ENCODE assay signal across 8 cellular contexts in the genomic region with DNA sequence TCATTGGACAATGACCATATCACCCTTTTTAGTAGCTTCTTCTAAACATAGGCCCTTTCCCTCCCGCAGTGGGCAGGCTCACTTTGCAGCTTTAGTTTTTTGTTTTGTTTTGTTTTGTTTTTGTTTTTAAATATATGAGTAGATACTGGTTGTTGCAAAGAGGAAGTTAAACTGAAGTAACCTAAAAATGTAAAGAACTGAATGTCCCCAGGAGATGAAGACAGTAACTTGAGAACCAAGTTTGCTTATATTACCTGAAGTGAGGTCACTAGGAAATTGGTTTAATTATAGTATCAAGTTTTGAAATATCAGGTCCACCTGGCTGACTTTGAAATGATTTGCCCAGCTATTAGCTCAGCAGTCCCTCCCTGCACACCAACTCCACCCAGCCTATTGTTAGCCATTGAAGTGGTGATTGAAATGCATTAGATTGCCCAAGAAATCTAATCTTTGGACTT. TPM values are rescaled to one million over a fixed set of nuclear protein-coding genes. Genes with fewer than 3 reads are reported as not detected.
A peak's percentile ranks its signal among the peaks of the same experiment; 100 is the strongest.
DNase-seq lines count a peak whose midpoint lies in the region; ATAC-seq and TF ChIP-seq lines count a peak whose summit lies in the region.

No MANE protein-coding gene starts in this region.

- H3K27ac Mint-ChIP-seq in endodermal cell (peak overlapping the region; percentile 1), Calu3 (ENCODE audit: unreplicated experiment) (no peak overlapping the region), progenitor cell of endocrine pancreas (no peak overlapping the region)

- peaks cover 44% of the 10 kb centered on the region for H3K4me1 Mint-ChIP-seq in endodermal cell
- no peaks in the 10 kb centered on the region for H3K4me1 Mint-ChIP-seq in Calu3 (ENCODE audit: low read depth, unreplicated experiment)
- H3K4me1 Mint-ChIP-seq in progenitor cell of endocrine pancreas (ENCODE audit: low read depth), result peaks cover 45% of the 10 kb centered on the region

- no peak overlapping the region for H3K4me3 ChIP-seq in left ventricle myocardium inferior
- no peak overlapping the region for H3K4me3 ChIP-seq in endodermal cell (ENCODE audit: low read length)
- H3K4me3 ChIP-seq in urinary bladder (ENCODE audit: low read depth, low read length), result no peak overlapping the region

- peaks cover 28% of the 10 kb centered on the region for H3K9me3 Mint-ChIP-seq in endodermal cell
- no peaks in the 10 kb centered on the region for H3K9me3 Mint-ChIP-seq in Calu3 (ENCODE audit: low read depth, unreplicated experiment)
- H3K9me3 Mint-ChIP-seq in progenitor cell of endocrine pancreas (ENCODE audit: low read depth), result peaks cover 9% of the 10 kb centered on the region

- no peak for TF ChIP-seq CTCF in left ventricle myocardium inferior (IDR thresholded peaks at IDR 0.05; ENCODE audit: borderline replicate concordance)
- TF ChIP-seq CTCF in endodermal cell (conservative IDR thresholded peaks at IDR 0.05), result no peak
- TF ChIP-seq CTCF in Calu3 (IDR thresholded peaks at IDR 0.05; ENCODE audit: unreplicated experiment), result no peak
- no peak for TF ChIP-seq CTCF in progenitor cell of endocrine pancreas (IDR thresholded peaks at IDR 0.05; ENCODE audit: unreplicated experiment)

- H3K36me3 ChIP-seq in left ventricle myocardium inferior (peaks cover 8% of the 10 kb centered on the region), endodermal cell (ENCODE audit: control insufficient read depth, insufficient read depth, low read length) (peaks cover 14% of the 10 kb centered on the region), urinary bladder (ENCODE audit: insufficient read depth) (no peaks in the 10 kb centered on the region)

- intact Hi-C loops in left ventricle myocardium inferior (cut with micrococcal nuclease), result no loop called here
- intact Hi-C loops in Right ventricle myocardium superior (cut with DNase I), result no loop called here
- intact Hi-C loops in Calu3 (cut with micrococcal nuclease; ENCODE audit: unreplicated experiment), result no loop called here

- H3K27ac ChIP-seq in left ventricle myocardium inferior (replicated peaks), result peak overlapping the region; percentile 36
- no peak overlapping the region for H3K27ac ChIP-seq in endodermal cell (ENCODE audit: low read depth, low read length)
- peak overlapping the region; percentile 78 for H3K27ac ChIP-seq in urinary bladder (ENCODE audit: low read depth)

- no peak overlapping the region for H3K4me3 Mint-ChIP-seq in endodermal cell
- H3K4me3 Mint-ChIP-seq in Calu3 (ENCODE audit: low read depth, unreplicated experiment), result no peak overlapping the region
- no peak overlapping the region for H3K4me3 Mint-ChIP-seq in progenitor cell of endocrine pancreas (ENCODE audit: low read depth)

- CTCF ChIA-PET in Calu3 (lab: Charles Lee), result no interaction called here

- no TSS peak for BruUV-seq in Calu3 (replicated peaks; lab: Mats Ljungman, UMichigan)

- 100% methylated on average over 1 of the region's 1 CpG; no CpG with 5 or more reads in 1 of the 2 experiments for WGBS in endodermal cell (ENCODE audit: insufficient coverage in 1 of 2, insufficient read length in 1 of 2), 2 experiments
- WGBS in urinary bladder, result 77% methylated on average over 1 of the region's 1 CpG

- peaks cover 30% of the 10 kb centered on the region for H3K36me3 Mint-ChIP-seq in endodermal cell (ENCODE audit: low read depth)
- H3K36me3 Mint-ChIP-seq in Calu3 (ENCODE audit: insufficient read depth, unreplicated experiment), result no peaks in the 10 kb centered on the region
- H3K36me3 Mint-ChIP-seq in progenitor cell of endocrine pancreas (ENCODE audit: insufficient read depth), result peaks cover 19% of the 10 kb centered on the region

- no peak for DNase-seq in left ventricle myocardium inferior
- DNase-seq in Right ventricle myocardium superior, result no peak
- peak; percentile 71 for DNase-seq in NCI-H2107 treated with DMSO at 0.1 percent for 48 hours (lab: John Stamatoyannopoulos, UW; ENCODE audit: unreplicated experiment)
- no peak for DNase-seq in endodermal cell
- no peak for DNase-seq in GM19240 (ENCODE audit: insufficient read length, low spot score)
- DNase-seq in Calu3, result no peak
- no peak for DNase-seq in progenitor cell of endocrine pancreas (ENCODE audit: low spot score, unreplicated experiment)

- H3K9me3 ChIP-seq in left ventricle myocardium inferior (replicated peaks), result no peaks in the 10 kb centered on the region
- peaks cover 29% of the 10 kb centered on the region for H3K9me3 ChIP-seq in endodermal cell (ENCODE audit: control insufficient read depth, low read length)

- no peaks in the 10 kb centered on the region for H3K27me3 ChIP-seq in left ventricle myocardium inferior (ENCODE audit: low read depth)
- H3K27me3 ChIP-seq in endodermal cell (ENCODE audit: control insufficient read depth, insufficient read depth, low read length, poor library complexity, severe bottlenecking), result no peaks in the 10 kb centered on the region

- H3K4me1 ChIP-seq in left ventricle myocardium inferior (peaks cover 24% of the 10 kb centered on the region), endodermal cell (ENCODE audit: control insufficient read depth, insufficient read depth, low read length) (peaks cover 7% of the 10 kb centered on the region), urinary bladder (ENCODE audit: insufficient read depth) (no peaks in the 10 kb centered on the region)

- H3K9ac ChIP-seq in endodermal cell (ENCODE audit: extremely low read depth, low read length, poor library complexity, severe bottlenecking), result no peak overlapping the region

- ATAC-seq in Right ventricle myocardium superior (ENCODE audit: poor library complexity), result no peak

- no peaks in the 10 kb centered on the region for H3K27me3 Mint-ChIP-seq in endodermal cell (ENCODE audit: insufficient read depth)
- no peaks in the 10 kb centered on the region for H3K27me3 Mint-ChIP-seq in Calu3 (ENCODE audit: unreplicated experiment)
- no peaks in the 10 kb centered on the region for H3K27me3 Mint-ChIP-seq in progenitor cell of endocrine pancreas

RNA-seq across cellular contexts. Expression of a gene that starts 18.2 kb away (rescaled TPM):
- total RNA-seq in left ventricle myocardium inferior, result 15.0 TPM
- total RNA-seq in Right ventricle myocardium superior, result 13.4 TPM
- total RNA-seq in endodermal cell, result 10 to 100 TPM; 21.9 to 22.3 TPM
- 18.0 TPM for polyA plus RNA-seq in endodermal cell (2013, experiment 1 of 2)
- polyA plus RNA-seq in endodermal cell (2013, experiment 2 of 2), result 17.6 TPM
- total RNA-seq in urinary bladder, result 17.0 TPM
- 47.3 TPM for polyA plus RNA-seq in urinary bladder
- total RNA-seq in Calu3 (2022), result 12.8 and 13.7 TPM in 2 replicates
- total RNA-seq in progenitor cell of endocrine pancreas, result 27.1 and 30.3 TPM in 2 replicates

RNA-seq across cellular contexts. Expression of a gene that starts 58.6 kb away (rescaled TPM):
- 1.1 TPM for total RNA-seq in left ventricle myocardium inferior
- total RNA-seq in Right ventricle myocardium superior, result 1.3 TPM
- 10 to 100 TPM in 1 of 2 donors, 1 to 10 TPM in 1; 7.7 to 10.3 TPM for total RNA-seq in endodermal cell
- polyA plus RNA-seq in endodermal cell (2013, experiment 1 of 2), result 9.7 TPM
- 9.7 TPM for polyA plus RNA-seq in endodermal cell (2013, experiment 2 of 2)
- total RNA-seq in urinary bladder, result 6.6 TPM
- 0.89 TPM for polyA plus RNA-seq in urinary bladder
- 4.5 and 5.1 TPM in 2 replicates for total RNA-seq in Calu3 (2022)
- 10.5 and 11.1 TPM in 2 replicates for total RNA-seq in progenitor cell of endocrine pancreas
